30 cellular contexts compared by ENCODE assay signal in genomic region chrX:103800318-103800717, GRCh38. TPM values are rescaled to one million over a fixed set of nuclear protein-coding genes. Genes with fewer than 3 reads are reported as not detected.
"Had no signal": no experiment of that assay in that cellular context is flagged by ENCODE, and none has a peak within 500 bp of the region (broad histone marks: within the 10 kb centered on the region; RNA-seq: fewer than 3 reads in every experiment).

No MANE protein-coding gene starts in this region.

- H3K27ac Mint-ChIP-seq: dendritic cell treated with granulocyte-macrophage colony-stimulating factor and Interleukin-4, amounts not matched to agents 40 ng/mL and 50 ng/mL, for 4 days; endodermal cell; memory B cell; nephron; neural progenitor cell had no signal

- H3K27me3 ChIP-seq: colonic mucosa, gastrocnemius medialis, neural progenitor cell, right atrium auricular region, upper lobe of left lung had no signal

- H3K4me2 ChIP-seq: neural progenitor cell, smooth muscle cell had no signal

- ATAC-seq: esophagus mucosa; gastrocnemius medialis; left lobe of liver; mucosa of descending colon; naive thymus-derived CD4-positive, alpha-beta T cell; sciatic nerve had no signal

- H3K27ac ChIP-seq: colonic mucosa, epithelial cell of prostate, gastrocnemius medialis, neural progenitor cell, prostate gland, right atrium auricular region, thoracic aorta, tibial nerve, upper lobe of left lung had no signal

- DNase-seq: colonic mucosa; effector CD8-positive, alpha-beta T cell; endodermal cell; foreskin fibroblast; gastrocnemius medialis; head of caudate nucleus; kidney; mucosa of descending colon; naive thymus-derived CD4-positive, alpha-beta T cell; stimulated activated CD4-positive, alpha-beta T cell treated with anti-CD3 and anti-CD28 coated beads, Interleukin-12 subunit alpha, Interleukin-12 subunit beta, amount 100 ng/mL, for 4 hours; stimulated activated CD4-positive, alpha-beta T cell treated with anti-CD3 and anti-CD28 coated beads, Interleukin-1b, Interleukin-23, amount 100 ng/mL, for 48 hours; stimulated activated CD4-positive, alpha-beta T cell treated with anti-CD3 and anti-CD28 coated beads, Interleukin-4, amount 100 ng/mL, for 1 hour; stimulated activated CD8-positive, alpha-beta memory T cell treated with anti-CD3 and anti-CD28 coated beads, Interleukin-4, amount 100 ng/mL, for 48 hours; stimulated activated naive CD4-positive, alpha-beta T cell treated with Interleukin-2 at 50 U/mL for 16 hours; upper lobe of left lung had no signal

- H3K27me3 Mint-ChIP-seq: dendritic cell treated with granulocyte-macrophage colony-stimulating factor and Interleukin-4, amounts not matched to agents 40 ng/mL and 50 ng/mL, for 4 days; memory B cell had no signal

- H3K9ac ChIP-seq: neural progenitor cell had no signal

- H3K4me1 ChIP-seq: colonic mucosa, gastrocnemius medialis, neural progenitor cell, prostate gland, right atrium auricular region, tibial nerve, upper lobe of left lung had no signal

- H2AFZ ChIP-seq: neural progenitor cell had no signal

- H3K9me3 ChIP-seq: colonic mucosa, gastrocnemius medialis, mucosa of descending colon, prostate gland, right atrium auricular region, thoracic aorta, tibial nerve, upper lobe of left lung had no signal

- H3K4me1 Mint-ChIP-seq: endodermal cell, memory B cell, nephron, neural progenitor cell had no signal

- H3K4me3 ChIP-seq: colonic mucosa, gastrocnemius medialis, lung, mucosa of descending colon, neural progenitor cell, prostate gland, right atrium auricular region, smooth muscle cell, thoracic aorta, tibial nerve, upper lobe of left lung had no signal

- H3K9me3 Mint-ChIP-seq: dendritic cell treated with granulocyte-macrophage colony-stimulating factor and Interleukin-4, amounts not matched to agents 40 ng/mL and 50 ng/mL, for 4 days; endodermal cell; memory B cell; naive thymus-derived CD4-positive, alpha-beta T cell; nephron; neural progenitor cell had no signal

- H3K36me3 Mint-ChIP-seq: memory B cell; naive thymus-derived CD4-positive, alpha-beta T cell; neural progenitor cell had no signal

- H3K4me3 Mint-ChIP-seq: dendritic cell treated with granulocyte-macrophage colony-stimulating factor and Interleukin-4, amounts not matched to agents 40 ng/mL and 50 ng/mL, for 4 days; endodermal cell; memory B cell; naive thymus-derived CD4-positive, alpha-beta T cell; nephron; neural progenitor cell had no signal

- H3K36me3 ChIP-seq: colonic mucosa, gastrocnemius medialis, neural progenitor cell, prostate gland, right atrium auricular region, thoracic aorta, tibial nerve, upper lobe of left lung had no signal

RNA-seq across cellular contexts. Expression of gene PLP1, which starts 23.7 kb away (rescaled TPM):
- total RNA-seq: glomerular endothelial cell; naive thymus-derived CD4-positive, alpha-beta T cell; smooth muscle cell had no signal
- polyA plus RNA-seq: naive thymus-derived CD4-positive, alpha-beta T cell; smooth muscle cell had no signal

RNA-seq across cellular contexts. Expression of gene RAB9B, which starts 31.7 kb away (rescaled TPM):
- total RNA-seq: left lobe of liver had no signal
- polyA plus RNA-seq: smooth muscle cell had no signal
